ENCODE assay signal across 29 cellular contexts in the genomic region with DNA sequence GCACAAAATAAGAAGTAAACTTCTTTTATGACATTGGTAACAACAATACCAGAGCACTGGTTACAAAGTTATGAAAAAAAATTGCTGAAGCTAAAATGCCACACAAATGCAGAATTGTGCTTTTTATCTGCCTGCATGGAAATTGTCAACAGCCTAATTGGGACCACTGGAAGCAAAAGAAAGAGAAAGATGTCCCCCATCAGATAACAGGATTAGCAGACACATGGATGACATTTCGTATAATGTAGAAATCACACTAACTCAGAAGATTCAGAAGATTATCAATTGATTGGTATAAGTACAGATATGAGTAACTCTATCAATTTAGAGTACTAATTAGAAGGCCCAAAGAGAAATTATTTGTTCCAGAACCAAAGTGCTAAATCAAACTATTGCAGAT.
"Had no signal": no experiment of that assay in that cellular context is flagged by ENCODE, and none has a peak within 500 bp of the region (broad histone marks: within the 10 kb centered on the region; RNA-seq: fewer than 3 reads in every experiment).

No MANE protein-coding gene starts in this region.

- H3K36me3 ChIP-seq: stomach, suprapubic skin, thoracic aorta, thyroid gland, tibial artery, transverse colon, upper lobe of left lung, upper lobe of right lung, uterus, vagina had no signal

- H3K4me3 ChIP-seq: stomach, suprapubic skin, testis, thoracic aorta, thyroid gland, tibial artery, tibial nerve, transverse colon, upper lobe of left lung, upper lobe of right lung, uterus, vagina had no signal

- ATAC-seq: stimulated activated effector memory CD8-positive, alpha-beta T cell treated with anti-CD3 and anti-CD28 coated beads, Interleukin-12 subunit alpha, Interleukin-12 subunit beta, amount 100 ng/mL, for 72 hours; stimulated activated memory B cell treated with anti-CD40 and anti-IgM and Interleukin-4, amounts not matched to agents 10 μg/mL and 1 μg/mL and 100 μg/mL, for 72 hours; stimulated activated naive B cell treated with anti-CD40 and anti-IgM and Interleukin-4, amounts not matched to agents 10 μg/mL and 1 μg/mL and 100 μg/mL, for 72 hours; stimulated activated naive CD8-positive, alpha-beta T cell treated with anti-CD3 and anti-CD28 coated beads, Interleukin-15, amount 100 ng/mL, for 72 hours; stimulated activated naive CD8-positive, alpha-beta T cell treated with anti-CD3 and anti-CD28 coated beads, Interleukin-15, Interleukin-2, amounts not matched to agents 100 U/mL and 50 U/mL, for 24 hours; upper lobe of right lung had no signal

- H3K27ac Mint-ChIP-seq: stimulated activated effector memory CD8-positive, alpha-beta T cell treated with anti-CD3 and anti-CD28 coated beads, Interleukin-12 subunit alpha, Interleukin-12 subunit beta, amount 100 ng/mL, for 72 hours; stimulated activated memory B cell treated with anti-CD40 and anti-IgM and Interleukin-4, amounts not matched to agents 10 μg/mL and 1 μg/mL and 100 μg/mL, for 72 hours; stimulated activated naive B cell treated with anti-CD40 and anti-IgM and Interleukin-4, amounts not matched to agents 10 μg/mL and 1 μg/mL and 100 μg/mL, for 72 hours; stimulated activated naive CD8-positive, alpha-beta T cell treated with anti-CD3 and anti-CD28 coated beads, Interleukin-15, amount 100 ng/mL, for 72 hours; stimulated activated naive CD8-positive, alpha-beta T cell treated with anti-CD3 and anti-CD28 coated beads, Interleukin-15, Interleukin-2, amounts not matched to agents 100 ng/mL and 50 ng/mL, for 24 hours; type B pancreatic cell had no signal

- H3K27me3 Mint-ChIP-seq: stimulated activated memory B cell treated with anti-CD40 and anti-IgM and Interleukin-4, amounts not matched to agents 10 μg/mL and 1 μg/mL and 100 μg/mL, for 72 hours; stimulated activated naive CD8-positive, alpha-beta T cell treated with anti-CD3 and anti-CD28 coated beads, Interleukin-15, amount 100 ng/mL, for 72 hours; stimulated activated naive CD8-positive, alpha-beta T cell treated with anti-CD3 and anti-CD28 coated beads, Interleukin-15, Interleukin-2, amounts not matched to agents 100 ng/mL and 50 ng/mL, for 24 hours had no signal

- H3K4me1 ChIP-seq: stomach, suprapubic skin, testis, thyroid gland, tibial artery, tibial nerve, transverse colon, upper lobe of left lung, upper lobe of right lung, uterus, vagina had no signal

- H3K36me3 Mint-ChIP-seq: stimulated activated effector memory CD8-positive, alpha-beta T cell treated with anti-CD3 and anti-CD28 coated beads, Interleukin-12 subunit alpha, Interleukin-12 subunit beta, amount 100 ng/mL, for 72 hours had no signal

- H3K4me3 Mint-ChIP-seq: stimulated activated effector memory CD8-positive, alpha-beta T cell treated with anti-CD3 and anti-CD28 coated beads, Interleukin-12 subunit alpha, Interleukin-12 subunit beta, amount 100 ng/mL, for 72 hours; stimulated activated memory B cell treated with anti-CD40 and anti-IgM and Interleukin-4, amounts not matched to agents 10 μg/mL and 1 μg/mL and 100 μg/mL, for 72 hours; stimulated activated naive B cell treated with anti-CD40 and anti-IgM and Interleukin-4, amounts not matched to agents 10 μg/mL and 1 μg/mL and 100 μg/mL, for 72 hours; stimulated activated naive CD8-positive, alpha-beta T cell treated with anti-CD3 and anti-CD28 coated beads, Interleukin-15, amount 100 ng/mL, for 72 hours; stimulated activated naive CD8-positive, alpha-beta T cell treated with anti-CD3 and anti-CD28 coated beads, Interleukin-15, Interleukin-2, amounts not matched to agents 100 ng/mL and 50 ng/mL, for 24 hours; type B pancreatic cell had no signal

- H3K4me1 Mint-ChIP-seq: stimulated activated effector memory CD8-positive, alpha-beta T cell treated with anti-CD3 and anti-CD28 coated beads, Interleukin-12 subunit alpha, Interleukin-12 subunit beta, amount 100 ng/mL, for 72 hours; stimulated activated memory B cell treated with anti-CD40 and anti-IgM and Interleukin-4, amounts not matched to agents 10 μg/mL and 1 μg/mL and 100 μg/mL, for 72 hours; stimulated activated naive B cell treated with anti-CD40 and anti-IgM and Interleukin-4, amounts not matched to agents 10 μg/mL and 1 μg/mL and 100 μg/mL, for 72 hours; stimulated activated naive CD8-positive, alpha-beta T cell treated with anti-CD3 and anti-CD28 coated beads, Interleukin-15, amount 100 ng/mL, for 72 hours had no signal

- H3K27ac ChIP-seq: stomach, suprapubic skin, testis, thoracic aorta, thyroid gland, tibial artery, tibial nerve, transverse colon, upper lobe of left lung, upper lobe of right lung, uterus, vagina had no signal

- FAIRE-seq: urothelium cell line had no signal

- H3K9me3 ChIP-seq: suprapubic skin, testis, thoracic aorta, thyroid gland, tibial artery, upper lobe of left lung, upper lobe of right lung, uterus, vagina had no signal

- DNase-seq: stimulated activated CD4-positive, alpha-beta T cell treated with anti-CD3 and anti-CD28 coated beads, Interleukin-2, amount 100 ng/mL, for 48 hours; stimulated activated CD4-positive, alpha-beta T cell treated with anti-CD3 and anti-CD28 coated beads, Interleukin-4, amount 100 ng/mL, for 1 hour; stimulated activated CD4-positive, alpha-beta T cell treated with anti-CD3 and anti-CD28 coated beads, Interleukin-4, amount 100 ng/mL, for 24 hours; stimulated activated CD4-positive, alpha-beta T cell treated with anti-CD3 and anti-CD28 coated beads, Interleukin-4, amount 100 ng/mL, for 4 hours; stimulated activated CD8-positive, alpha-beta memory T cell treated with anti-CD3 and anti-CD28 coated beads, Interleukin-4, amount 100 ng/mL, for 48 hours; stimulated activated naive B cell treated with anti-CD40 and anti-IgM and Interleukin-4, amounts not matched to agents 10 μg/mL and 1 μg/mL and 100 μg/mL, for 72 hours; stimulated activated naive CD4-positive, alpha-beta T cell; stimulated activated naive CD4-positive, alpha-beta T cell treated with Interleukin-2 at 50 U/mL for 16 hours; stimulated activated naive CD8-positive, alpha-beta T cell treated with anti-CD3 and anti-CD28 coated beads, Interleukin-15, amount 100 ng/mL, for 72 hours; stimulated activated naive CD8-positive, alpha-beta T cell treated with anti-CD3 and anti-CD28 coated beads, Interleukin-15, Interleukin-2, amounts not matched to agents 100 U/mL and 50 U/mL, for 24 hours; stomach; substantia nigra; testis; thyroid gland; tibial artery; transverse colon; trophoblast cell; upper lobe of right lung; uterus had no signal

- H3K27me3 ChIP-seq: stomach, suprapubic skin, testis, thyroid gland, tibial artery, tibial nerve, transverse colon, upper lobe of left lung, upper lobe of right lung, uterus, vagina had no signal
